18 cellular contexts compared by ENCODE assay signal in the genomic region with DNA sequence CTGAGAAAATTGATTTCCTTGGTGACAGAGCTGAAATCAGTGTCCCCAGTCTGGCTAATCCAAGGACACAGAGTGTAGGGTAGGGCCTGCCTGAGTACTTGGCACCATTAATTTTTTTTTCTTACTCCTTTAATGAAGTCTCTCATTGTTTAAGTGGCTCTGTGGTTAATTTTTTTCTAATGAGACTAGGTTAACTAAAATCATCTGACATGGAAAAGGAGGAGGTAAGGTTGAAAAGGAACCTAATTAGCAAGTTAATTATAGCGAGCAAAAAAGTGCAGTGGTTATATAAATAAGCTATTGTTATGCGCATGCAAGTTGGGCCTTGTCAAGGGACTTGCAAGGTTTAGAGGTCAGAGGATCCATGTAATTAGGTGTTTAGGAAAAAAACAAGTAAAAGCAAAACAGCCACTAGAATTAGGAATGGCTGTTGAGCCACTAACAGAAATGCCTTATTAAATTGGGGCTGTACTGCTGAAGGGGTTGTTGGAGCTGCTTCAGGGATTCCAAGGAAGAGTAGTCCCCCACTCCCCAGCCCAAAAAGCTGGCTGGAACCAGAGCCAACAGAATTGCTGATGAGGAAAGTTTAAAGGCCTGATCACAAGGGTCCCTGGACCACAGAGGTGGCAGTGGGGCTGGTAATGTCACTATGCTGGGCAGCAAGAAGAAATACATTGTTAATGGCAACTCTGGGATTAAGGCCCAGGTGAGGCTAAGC. TPM values are rescaled to one million over a fixed set of nuclear protein-coding genes. Genes with fewer than 3 reads are reported as not detected.
A peak's percentile ranks its signal among the peaks of the same experiment; 100 is the strongest.
DNase-seq lines count a peak whose midpoint lies in the region; ATAC-seq and TF ChIP-seq lines count a peak whose summit lies in the region.
"Had no signal": no experiment of that assay in that cellular context is flagged by ENCODE, and none has a peak within 500 bp of the region (broad histone marks: within the 10 kb centered on the region; RNA-seq: fewer than 3 reads in every experiment).

No MANE protein-coding gene starts in this region.

- peak overlapping the region; percentile 15 for H3K27ac Mint-ChIP-seq in activated CD8-positive, alpha-beta memory T cell treated with anti-CD3 and anti-CD28 coated beads, Interleukin-2, amount 10 ng/mL, durations not matched to agents 7 days and 5 days

- H2BK120ac ChIP-seq in mesenchymal stem cell (ENCODE audit: low read depth, low read length), result no peak overlapping the region

- no peaks in the 10 kb centered on the region for H3K9me3 ChIP-seq in mesenchymal stem cell (ENCODE audit: control insufficient read depth, low read length)
- H3K9me3 ChIP-seq: A549, testis had no signal

- TF ChIP-seq CTCF in dorsolateral prefrontal cortex (IDR thresholded peaks at IDR 0.05 in 54 of 56, conservative IDR thresholded peaks at IDR 0.05 in 2 of 56; ENCODE audit: low read depth in 1 of 56, partially characterized antibody in 56 of 56) (no peak), foreskin keratinocyte (conservative IDR thresholded peaks at IDR 0.05) (no peak)

- DNase-seq in activated CD8-positive, alpha-beta memory T cell treated with anti-CD3 and anti-CD28 coated beads, Interleukin-2, amount 10 ng/mL, durations not matched to agents 7 days and 5 days, result no peak
- no peak for DNase-seq in activated CD8-positive, alpha-beta memory T cell treated with anti-CD3 and anti-CD28 coated beads, Interleukin-2, amount 50 U/mL, for 4 hours
- DNase-seq in dorsolateral prefrontal cortex, result no peak
- no peak for DNase-seq in mesenchymal stem cell
- DNase-seq in foreskin keratinocyte, result no peak
- no peak for DNase-seq in NAMALWA (ENCODE audit: low spot score)
- no peak for DNase-seq in NCI-H345 (lab: John Stamatoyannopoulos, UW)
- DNase-seq: activated CD4-positive, CD25-positive, alpha-beta regulatory T cell treated with anti-CD3 and anti-CD28 coated beads, Interleukin-2, amount 50 U/mL, for 72 hours; GM23248; NCI-H774; T1000; testis had no signal

- H3K23ac ChIP-seq in mesenchymal stem cell (ENCODE audit: low read length in 2 of 2), result no peak overlapping the region

- no peak overlapping the region for H2AK5ac ChIP-seq in mesenchymal stem cell (ENCODE audit: low read length, severe bottlenecking)

- H3K4me3 ChIP-seq in dorsolateral prefrontal cortex, result no peak overlapping the region
- no peak overlapping the region for H3K4me3 ChIP-seq in mesenchymal stem cell (ENCODE audit: insufficient read depth in 1 of 2, low read depth in 1 of 2, low read length in 2 of 2)
- H3K4me3 ChIP-seq: A549, GM23248, K562, testis had no signal

- H3K4ac ChIP-seq in mesenchymal stem cell (ENCODE audit: low read depth in 1 of 2, low read length in 2 of 2), result no peak overlapping the region

- no peak overlapping the region for H3K4me3 Mint-ChIP-seq in activated CD8-positive, alpha-beta memory T cell treated with anti-CD3 and anti-CD28 coated beads, Interleukin-2, amount 10 ng/mL, durations not matched to agents 7 days and 5 days
- H3K4me3 Mint-ChIP-seq: nephron had no signal

- no peak overlapping the region for H2BK12ac ChIP-seq in mesenchymal stem cell (ENCODE audit: low read length in 2 of 2)

- H3K4me1 Mint-ChIP-seq in activated CD8-positive, alpha-beta memory T cell treated with anti-CD3 and anti-CD28 coated beads, Interleukin-2, amount 10 ng/mL, durations not matched to agents 7 days and 5 days, result peaks cover 51% of the 10 kb centered on the region

- no peak overlapping the region for H2BK5ac ChIP-seq in mesenchymal stem cell (ENCODE audit: low read depth, low read length, poor library complexity, severe bottlenecking)

- peak overlapping the region; percentile 13 for H4K8ac ChIP-seq in mesenchymal stem cell (ENCODE audit: low read length)

- no peak overlapping the region for H3K14ac ChIP-seq in mesenchymal stem cell (ENCODE audit: low read length in 2 of 2)

- H3K18ac ChIP-seq in mesenchymal stem cell (ENCODE audit: low read depth in 1 of 2, low read length in 2 of 2), result no peak overlapping the region

- peaks cover 0 to 4% of the 10 kb centered on the region in 2 experiments for H3K36me3 ChIP-seq in mesenchymal stem cell (ENCODE audit: control insufficient read depth in 1 of 2, insufficient read depth in 2 of 2, low read depth in 1 of 2, low read length in 2 of 2)

- no peak for ATAC-seq in activated CD8-positive, alpha-beta memory T cell treated with anti-CD3 and anti-CD28 coated beads, Interleukin-2, amount 10 ng/mL, durations not matched to agents 7 days and 5 days
- ATAC-seq in HG02571 (IDR thresholded peaks at IDR 0.05; ENCODE audit: unreplicated experiment) (no peak), foreskin keratinocyte (no peak)

- CTCF ChIA-PET in activated CD8-positive, alpha-beta memory T cell treated with anti-CD3 and anti-CD28 coated beads, Interleukin-2, amount 10 ng/mL, durations not matched to agents 7 days and 5 days (lab: Charles Lee), result interaction anchor here (0.8 to 4.5 kb wide), 10 partner anchors 7 to 156 kb away, joined by 3 to 63 read pairs (median 4); a partner anchor contains a TSS

- H3K9ac ChIP-seq in mesenchymal stem cell (ENCODE audit: low read length), result no peak overlapping the region
- H3K9ac ChIP-seq: GM23248 had no signal

- H4K91ac ChIP-seq in mesenchymal stem cell (ENCODE audit: low read length), result no peak overlapping the region

- 73% methylated on average over 2 of the region's 2 CpGs for WGBS in mesenchymal stem cell

- H3K9me3 Mint-ChIP-seq in activated CD8-positive, alpha-beta memory T cell treated with anti-CD3 and anti-CD28 coated beads, Interleukin-2, amount 10 ng/mL, durations not matched to agents 7 days and 5 days (ENCODE audit: low read depth), result no peaks in the 10 kb centered on the region
- H3K9me3 Mint-ChIP-seq: nephron had no signal

- H3K4me1 ChIP-seq in mesenchymal stem cell (ENCODE audit: control insufficient read depth, insufficient read depth, low read depth, low read length) (no peaks in the 10 kb centered on the region), foreskin keratinocyte (no peaks in the 10 kb centered on the region)
- H3K4me1 ChIP-seq: testis had no signal

- H3K27me3 Mint-ChIP-seq in activated CD8-positive, alpha-beta memory T cell treated with anti-CD3 and anti-CD28 coated beads, Interleukin-2, amount 10 ng/mL, durations not matched to agents 7 days and 5 days, result no peaks in the 10 kb centered on the region

- intact Hi-C loops in dorsolateral prefrontal cortex (cut with DNase I), result no loop called here

- no peak overlapping the region for H2BK15ac ChIP-seq in mesenchymal stem cell (ENCODE audit: low read depth, poor library complexity, severe bottlenecking)

- H3K4me2 ChIP-seq in mesenchymal stem cell (ENCODE audit: low read length, poor library complexity, severe bottlenecking), result no peak overlapping the region
- H3K4me2 ChIP-seq: A549 had no signal

- no peak overlapping the region for H2AFZ ChIP-seq in mesenchymal stem cell (ENCODE audit: low read depth, low read length)
- H2AFZ ChIP-seq: GM23248 had no signal

- H3K79me1 ChIP-seq in mesenchymal stem cell (replicated peaks; ENCODE audit: low read length, poor library complexity, severe bottlenecking), result no peaks in the 10 kb centered on the region

- H3K36me3 Mint-ChIP-seq in activated CD8-positive, alpha-beta memory T cell treated with anti-CD3 and anti-CD28 coated beads, Interleukin-2, amount 10 ng/mL, durations not matched to agents 7 days and 5 days, result peaks cover 6% of the 10 kb centered on the region

- peak overlapping the region in 36 of 59 donors; percentile 2 to 77 (median 46) for H3K27ac ChIP-seq in dorsolateral prefrontal cortex
- H3K27ac ChIP-seq in mesenchymal stem cell (ENCODE audit: low read length, poor library complexity, severe bottlenecking), result no peak overlapping the region
- no peak overlapping the region for H3K27ac ChIP-seq in foreskin keratinocyte
- H3K27ac ChIP-seq: A549, C4-2B, GM23248, HL-60, testis had no signal

- H3K27me3 ChIP-seq in dorsolateral prefrontal cortex (no peaks in the 10 kb centered on the region), mesenchymal stem cell (ENCODE audit: control insufficient read depth in 1 of 2, insufficient read depth in 1 of 2, low read length in 2 of 2) (no peaks in the 10 kb centered on the region), foreskin keratinocyte (no peaks in the 10 kb centered on the region)
- H3K27me3 ChIP-seq: testis had no signal

RNA-seq across cellular contexts. Expression of a gene that starts 58.9 kb away (rescaled TPM):
- total RNA-seq in activated CD8-positive, alpha-beta memory T cell treated with anti-CD3 and anti-CD28 coated beads, Interleukin-2, amount 10 ng/mL, durations not matched to agents 7 days and 5 days, result 10 to 100 TPM; 15.6 to 19.0 TPM
- total RNA-seq in dorsolateral prefrontal cortex (10 to 100 TPM in 102 of 120 experiments, 1 to 10 TPM in 18; 6.6 to 24.8 (median 13.1) TPM), foreskin keratinocyte (15.7 and 16.9 TPM in 2 replicates)
- 0.76 TPM for polyA plus RNA-seq in mesenchymal stem cell (2013, experiment 1 of 2)
- polyA plus RNA-seq in mesenchymal stem cell (2013, experiment 2 of 2), result 0.93 TPM
- 5.1 and 5.6 TPM in 2 replicates for polyA plus RNA-seq in foreskin keratinocyte

Comparison
In these comparisons a context has a peak if more than half of its experiments do, and no peak if none do; other contexts are left out.
1. H3K27ac ChIP-seq: peak in dorsolateral prefrontal cortex (36 of 59); none in mesenchymal stem cell (single experiment) and foreskin keratinocyte (single experiment).